ENCODE assay signal across 12 cellular contexts in genomic region chr2:228140934-228141528, GRCh38. TPM values are rescaled to one million over a fixed set of nuclear protein-coding genes. Genes with fewer than 3 reads are reported as not detected.
DNase-seq lines count a peak whose midpoint lies in the region; ATAC-seq and TF ChIP-seq lines count a peak whose summit lies in the region.
"Had no signal": no experiment of that assay in that cellular context is flagged by ENCODE, and none has a peak within 500 bp of the region (broad histone marks: within the 10 kb centered on the region; RNA-seq: fewer than 3 reads in every experiment).

No MANE protein-coding gene starts in this region.

- H3K36me3 Mint-ChIP-seq in activated CD4-positive, alpha-beta T cell treated with anti-CD3 and anti-CD28 coated beads for 36 hours (ENCODE audit: low read depth) = no peaks in the 10 kb centered on the region
- H3K36me3 Mint-ChIP-seq in activated CD8-positive, alpha-beta T cell treated with anti-CD3 and anti-CD28 coated beads for 36 hours (ENCODE audit: low read depth) = no peaks in the 10 kb centered on the region

- peak; percentile 73 for ATAC-seq in activated CD4-positive, alpha-beta T cell treated with anti-CD3 and anti-CD28 coated beads for 36 hours
- ATAC-seq in GM21381 (IDR thresholded peaks at IDR 0.05; ENCODE audit: unreplicated experiment) (peak; percentile 90), HG03060 (IDR thresholded peaks at IDR 0.05; ENCODE audit: low read depth, unreplicated experiment) (peak; percentile 98)
- ATAC-seq in activated CD8-positive, alpha-beta T cell treated with anti-CD3 and anti-CD28 coated beads for 36 hours = peak; percentile 74

- H3K27ac Mint-ChIP-seq in activated CD4-positive, alpha-beta T cell treated with anti-CD3 and anti-CD28 coated beads for 36 hours = no peak overlapping the region
- peak overlapping the region; percentile 0 for H3K27ac Mint-ChIP-seq in activated CD8-positive, alpha-beta T cell treated with anti-CD3 and anti-CD28 coated beads for 36 hours
- H3K27ac Mint-ChIP-seq: activated B cell treated with CpG ODN at 0.5 μM for 24 hours had no signal

- no peaks in the 10 kb centered on the region for H3K27me3 Mint-ChIP-seq in activated CD4-positive, alpha-beta T cell treated with anti-CD3 and anti-CD28 coated beads for 36 hours
- H3K27me3 Mint-ChIP-seq in activated CD8-positive, alpha-beta T cell treated with anti-CD3 and anti-CD28 coated beads for 36 hours = no peaks in the 10 kb centered on the region
- H3K27me3 Mint-ChIP-seq: activated B cell treated with CpG ODN at 0.5 μM for 24 hours had no signal

- no peak for DNase-seq in activated CD4-positive, alpha-beta T cell treated with anti-CD3 and anti-CD28 coated beads for 36 hours
- no peak for DNase-seq in activated CD4-positive, alpha-beta T cell treated with anti-CD3 and anti-CD28 coated beads for 4 hours
- no peak for DNase-seq in activated CD8-positive, alpha-beta T cell treated with anti-CD3 and anti-CD28 coated beads for 36 hours
- DNase-seq in DMS53 treated with DMSO at 0.1 percent for 48 hours (lab: John Stamatoyannopoulos, UW; ENCODE audit: unreplicated experiment) = no peak
- no peak for DNase-seq in COR-L47 (lab: John Stamatoyannopoulos, UW)
- no peak for DNase-seq in HuH-7.5 (ENCODE audit: low spot score)
- DNase-seq: 8988T; activated B cell treated with CpG ODN at 0.5 μM for 24 hours; activated naive CD4-positive, alpha-beta T cell treated with anti-CD3 and anti-CD28 coated beads, Interleukin-2, amount 50 U/mL, for 16 hours had no signal

- no peak overlapping the region for H3K4me3 Mint-ChIP-seq in activated CD4-positive, alpha-beta T cell treated with anti-CD3 and anti-CD28 coated beads for 36 hours
- no peak overlapping the region for H3K4me3 Mint-ChIP-seq in activated CD8-positive, alpha-beta T cell treated with anti-CD3 and anti-CD28 coated beads for 36 hours
- H3K4me3 Mint-ChIP-seq: activated B cell treated with CpG ODN at 0.5 μM for 24 hours had no signal

- POLR2A ChIA-PET in activated CD4-positive, alpha-beta T cell treated with anti-CD3 and anti-CD28 coated beads for 36 hours (lab: Charles Lee) = no interaction called here
- POLR2A ChIA-PET in activated CD8-positive, alpha-beta T cell treated with anti-CD3 and anti-CD28 coated beads for 36 hours (lab: Charles Lee) = no interaction called here

- TF ChIP-seq CTCF in activated CD8-positive, alpha-beta T cell treated with anti-CD3 and anti-CD28 coated beads for 36 hours (IDR thresholded peaks at IDR 0.05) = no peak

- intact Hi-C loops in activated CD4-positive, alpha-beta T cell treated with anti-CD3 and anti-CD28 coated beads for 36 hours (cut with DNase I, micrococcal nuclease) = no loop called here
- intact Hi-C loops in activated CD8-positive, alpha-beta T cell treated with anti-CD3 and anti-CD28 coated beads for 36 hours (cut with micrococcal nuclease) = no loop called here

- peaks cover 2% of the 10 kb centered on the region for H3K4me1 Mint-ChIP-seq in activated CD4-positive, alpha-beta T cell treated with anti-CD3 and anti-CD28 coated beads for 36 hours
- peaks cover 3% of the 10 kb centered on the region for H3K4me1 Mint-ChIP-seq in activated CD8-positive, alpha-beta T cell treated with anti-CD3 and anti-CD28 coated beads for 36 hours (ENCODE audit: low read depth)
- H3K4me1 Mint-ChIP-seq: activated B cell treated with CpG ODN at 0.5 μM for 24 hours had no signal

- no peaks in the 10 kb centered on the region for H3K9me3 Mint-ChIP-seq in activated CD4-positive, alpha-beta T cell treated with anti-CD3 and anti-CD28 coated beads for 36 hours (ENCODE audit: low read depth)
- peaks cover 3% of the 10 kb centered on the region for H3K9me3 Mint-ChIP-seq in activated CD8-positive, alpha-beta T cell treated with anti-CD3 and anti-CD28 coated beads for 36 hours
- H3K9me3 Mint-ChIP-seq: activated B cell treated with CpG ODN at 0.5 μM for 24 hours had no signal

- CTCF ChIA-PET in activated CD4-positive, alpha-beta T cell treated with anti-CD3 and anti-CD28 coated beads for 36 hours (lab: Charles Lee) = no interaction called here
- CTCF ChIA-PET in activated CD8-positive, alpha-beta T cell treated with anti-CD3 and anti-CD28 coated beads for 36 hours (lab: Charles Lee) = no interaction called here

RNA-seq across cellular contexts. Expression of gene SPHKAP, which starts 40.5 kb away (rescaled TPM):
- not detected for total RNA-seq in activated CD4-positive, alpha-beta T cell treated with anti-CD3 and anti-CD28 coated beads for 36 hours
- total RNA-seq in activated CD8-positive, alpha-beta T cell treated with anti-CD3 and anti-CD28 coated beads for 36 hours = not detected
- total RNA-seq: activated B cell treated with CpG ODN at 0.5 μM for 24 hours, fibroblast of villous mesenchyme had no signal
